Comparison of ENCODE assay signal across 8 cellular contexts in genomic region chr4:1693131-1693896, GRCh38.
DNase-seq lines count a peak whose midpoint lies in the region; ATAC-seq lines count a peak whose summit lies in the region.

No MANE protein-coding gene starts in this region.

- peak; percentile 78 for ATAC-seq in HG03432 (IDR thresholded peaks at IDR 0.05; ENCODE audit: unreplicated experiment)

- DNase-seq in DMS 273 (lab: John Stamatoyannopoulos, UW; ENCODE audit: unreplicated experiment) = peak; percentile 82
- no peak for DNase-seq in DMS 273 treated with DMSO at 0.1 percent for 48 hours (lab: John Stamatoyannopoulos, UW)
- peak; percentile 81 for DNase-seq in NCI-H82 (lab: John Stamatoyannopoulos, UW)
- peak; percentile 67 to 72 for DNase-seq in activated CD4-positive, alpha-beta T cell treated with anti-CD3 and anti-CD28 coated beads, Interleukin-2, amount 50 U/mL, for 4 hours
- DNase-seq in effector CD4-positive, alpha-beta T cell = peak; percentile 74
- DNase-seq in midbrain (lab: John Stamatoyannopoulos, UW) = peak; percentile 57
- peak; percentile 64 to 68 for DNase-seq in stimulated activated CD8-positive, alpha-beta memory T cell treated with anti-CD3 and anti-CD28 coated beads, Interleukin-4, amount 100 ng/mL, for 1 hour (ENCODE audit: low read depth in 2 of 2, low spot score in 1 of 2)
